In genomic region chr7:112503361-112504023, GRCh38 we compare ENCODE assay signal across 20 cellular contexts. TPM values are rescaled to one million over a fixed set of nuclear protein-coding genes. Genes with fewer than 3 reads are reported as not detected.
DNase-seq lines count a peak whose midpoint lies in the region; ATAC-seq, FAIRE-seq and TF ChIP-seq lines count a peak whose summit lies in the region.
"Had no signal": no experiment of that assay in that cellular context is flagged by ENCODE, and none has a peak within 500 bp of the region (broad histone marks: within the 10 kb centered on the region; RNA-seq: fewer than 3 reads in every experiment).

No MANE protein-coding gene starts in this region.

- FAIRE-seq in GM12878 (lab: Jason Lieb, UNC) = no peak
- FAIRE-seq: H1 had no signal

- peak overlapping the region; percentile 49 for H3K4me2 ChIP-seq in OCI-LY3 (ENCODE audit: low read length)
- no peak overlapping the region for H3K4me2 ChIP-seq in GM12878 (ENCODE audit: control insufficient read depth, insufficient read depth)

- POLR2A ChIA-PET in GM12878 (lab: Charles Lee) = no interaction called here

- H3K27me3 ChIP-seq in OCI-LY3 (ENCODE audit: low read depth, low read length) (no peaks in the 10 kb centered on the region), GM12878 (replicated peaks in 1 of 2; ENCODE audit: control insufficient read depth in 2 of 2, insufficient read depth in 2 of 2, low read length in 1 of 2) (no peaks in the 10 kb centered on the region), suprapubic skin (no peaks in the 10 kb centered on the region)

- H3K36me3 ChIP-seq in OCI-LY3 (replicated peaks; ENCODE audit: low read depth, low read length) (no peaks in the 10 kb centered on the region), GM12878 (ENCODE audit: control insufficient read depth in 2 of 2, insufficient read depth in 2 of 2, low read length in 1 of 2) (no peaks in the 10 kb centered on the region), suprapubic skin (no peaks in the 10 kb centered on the region)

- H3K79me2 ChIP-seq in OCI-LY3 (ENCODE audit: low read length) (no peaks in the 10 kb centered on the region), GM12878 (ENCODE audit: control insufficient read depth, insufficient read depth, low read length) (no peaks in the 10 kb centered on the region)

- ATAC-seq in GM18502 (IDR thresholded peaks at IDR 0.05; ENCODE audit: poor library complexity, unreplicated experiment) (peak; percentile 49), GM12878 (peak; percentile 48), HG03378 (IDR thresholded peaks at IDR 0.05; ENCODE audit: unreplicated experiment) (no peak)
- ATAC-seq: PC-3 had no signal

- CTCF ChIA-PET in GM12878 (lab: Yijun Ruan, JAX) = no interaction called here

- H3K9ac ChIP-seq in OCI-LY3 (ENCODE audit: low read length) = no peak overlapping the region
- H3K9ac ChIP-seq in GM12878 (ENCODE audit: control insufficient read depth, insufficient read depth, low read length) = no peak overlapping the region

- no peak for TF ChIP-seq RAD21 in GM12878 (IDR thresholded peaks at IDR 0.05; ENCODE audit: insufficient read depth, low read depth, low read length)

- H3K4me3 ChIP-seq in OCI-LY3 (ENCODE audit: low read length) = no peak overlapping the region
- H3K4me3 ChIP-seq in GM12878 = no peak overlapping the region
- H3K4me3 ChIP-seq in suprapubic skin = no peak overlapping the region
- H3K4me3 ChIP-seq: SK-N-MC had no signal

- H3K27ac ChIP-seq in OCI-LY3 (ENCODE audit: low read length) = no peak overlapping the region
- no peak overlapping the region for H3K27ac ChIP-seq in GM12878 (ENCODE audit: control insufficient read depth, insufficient read depth)
- H3K27ac ChIP-seq in suprapubic skin = no peak overlapping the region
- H3K27ac ChIP-seq: SK-N-MC had no signal

- H4K20me1 ChIP-seq in OCI-LY3 (ENCODE audit: insufficient read depth, low read length) (no peaks in the 10 kb centered on the region), GM12878 (ENCODE audit: control insufficient read depth, insufficient read depth) (no peaks in the 10 kb centered on the region)

- H3K4me1 ChIP-seq in OCI-LY3 (ENCODE audit: low read length) (peaks cover 15% of the 10 kb centered on the region), GM12878 (ENCODE audit: control insufficient read depth, insufficient read depth, low read length) (no peaks in the 10 kb centered on the region), suprapubic skin (peaks cover 10% of the 10 kb centered on the region)

- BruUV-seq in GM12878 (replicated peaks; lab: Mats Ljungman, UMichigan) = no TSS peak

- SMC1A ChIA-PET in GM12878 (lab: Charles Lee; ENCODE audit: uncharacterized antibody, unreplicated experiment) = no interaction called here

- 21% methylated on average over 4 of the region's 4 CpGs for WGBS in GM12878 (ENCODE audit: insufficient coverage, insufficient replicate concordance, low lambda C conversion rate, missing lambda C conversion rate)
- 81% methylated on average over 4 of the region's 4 CpGs for WGBS in suprapubic skin

- RAD21 ChIA-PET in GM12878 (lab: Charles Lee; ENCODE audit: unreplicated experiment) = no interaction called here

- TF ChIP-seq POLR2A in GM12878 (IDR thresholded peaks at IDR 0.05; ENCODE audit: low read depth, low read length) (no peak), suprapubic skin (IDR thresholded peaks at IDR 0.05) (no peak)

- TF ChIP-seq CTCF in OCI-LY3 (IDR thresholded peaks at IDR 0.05; ENCODE audit: low read depth, low read length) (no peak), GM12878 (IDR thresholded peaks at IDR 0.05 in 2 of 3, conservative IDR thresholded peaks at IDR 0.05 in 1 of 3; ENCODE audit: control insufficient read depth in 2 of 3, extremely low read depth in 1 of 3, insufficient read depth in 1 of 3, low read depth in 3 of 3, low read length in 3 of 3) (no peak), suprapubic skin (IDR thresholded peaks at IDR 0.05) (no peak)

- TF ChIP-seq EP300 in GM12878 (IDR thresholded peaks at IDR 0.05; ENCODE audit: borderline replicate concordance in 1 of 2, control insufficient read depth in 1 of 2, low read depth in 2 of 2, low read length in 2 of 2) (no peak), suprapubic skin (IDR thresholded peaks at IDR 0.05) (no peak)

- intact Hi-C loops in GM12878 (cut with micrococcal nuclease; ENCODE audit: unreplicated experiment) = no loop called here

- peak; percentile 47 for DNase-seq in CD1c-positive myeloid dendritic cell (ENCODE audit: extremely low spot score)
- no peak for DNase-seq in GM12878 (ENCODE audit: low read depth, low spot score)
- no peak for DNase-seq in mesenteric fat pad (ENCODE audit: low spot score)
- DNase-seq in NCI-H146 (lab: John Stamatoyannopoulos, UW) = no peak
- no peak for DNase-seq in suprapubic skin (ENCODE audit: low spot score in 2 of 2)
- DNase-seq: Calu3; CD4-positive, CD25-positive, alpha-beta regulatory T cell; DMS53; KBM-7; NCI-H1092 treated with DMSO at 0.1 percent for 48 hours; NCI-H1694; NCI-H2107; NCI-H2227 treated with DMSO at 0.1 percent for 48 hours; NCI-H524; PC-3 had no signal

- in situ Hi-C loops in GM12878 (cut with MboI) = no loop called here

- H3K9me3 ChIP-seq in OCI-LY3 (ENCODE audit: insufficient read depth, low read length) (no peaks in the 10 kb centered on the region), GM12878 (replicated peaks; ENCODE audit: control insufficient read depth, insufficient read depth, low read length) (no peaks in the 10 kb centered on the region; the same call in 2 of the 3 replicates), suprapubic skin (no peaks in the 10 kb centered on the region)

- H2AFZ ChIP-seq in OCI-LY3 (ENCODE audit: low read depth, low read length) (no peak overlapping the region), GM12878 (ENCODE audit: control insufficient read depth, low read depth, low read length) (no peak overlapping the region)

TF ChIP-seq in GM12878, 131 proteins besides CTCF, POLR2A, EP300 and RAD21 (continues in another document):
- no peak for TF ChIP-seq SRF (IDR thresholded peaks at IDR 0.05; ENCODE audit: low read depth in 2 of 2, low read length in 2 of 2)
- no peak for TF ChIP-seq RCOR1 (conservative IDR thresholded peaks at IDR 0.05; ENCODE audit: low read depth, low read length)
- TF ChIP-seq PKNOX1 (IDR thresholded peaks at IDR 0.05) = no peak
- no peak for TF ChIP-seq YBX1 (IDR thresholded peaks at IDR 0.05)
- no peak for TF ChIP-seq MEF2B (IDR thresholded peaks at IDR 0.05; ENCODE audit: partially characterized antibody, poor library complexity, severe bottlenecking)
- TF ChIP-seq MYB (IDR thresholded peaks at IDR 0.05; ENCODE audit: borderline replicate concordance, low read depth, low read length) = no peak
- no peak for TF ChIP-seq CBX5 (IDR thresholded peaks at IDR 0.05; ENCODE audit: low read depth)
- TF ChIP-seq CEBPB (IDR thresholded peaks at IDR 0.05; ENCODE audit: borderline replicate concordance in 1 of 2, low read depth in 2 of 2, low read length in 2 of 2) = no peak
- TF ChIP-seq CBFB (IDR thresholded peaks at IDR 0.05; ENCODE audit: low read depth) = no peak

RNA-seq across cellular contexts. Expression of gene LSMEM1, which starts 22.7 kb away (rescaled TPM):
- total RNA-seq in GM12878 (2013; cell fraction: nucleolus; rRNA removed) = 0.44 and 0.86 TPM in 2 replicates
- 0.11 and 0.17 TPM in 2 replicates for total RNA-seq in GM12878 (2014; rRNA removed)
- 0.27 and 0.32 TPM in 2 replicates for total RNA-seq in GM12878 (2014; rRNA removed; fragmentation: Illumina TruSeq; extraction: Trizol)
- total RNA-seq in GM12878 (2021) = 0.18 and 0.21 TPM in 2 replicates
- polyA plus RNA-seq in GM12878 (2011; ENCODE audit: low read depth) = 0.31 TPM
- 0.67 and 1.1 TPM in 2 replicates for polyA plus RNA-seq in GM12878 (2011; rRNA removed)
- 0.08 and 0.28 TPM in 2 replicates for polyA plus RNA-seq in GM12878 (2011; cell fraction: cytosol; rRNA removed)
- polyA plus RNA-seq in GM12878 (2011; cell fraction: nucleus; rRNA removed) = 1.1 and 1.2 TPM in 2 replicates
- 0.42 and 0.55 TPM in 2 replicates for polyA plus RNA-seq in GM12878 (2012)
- 0.26 TPM in 1 of 2 replicates, not detected in the other for polyA plus RNA-seq in GM12878 (2014; fragmentation: Illumina TruSeq; extraction: Trizol)
- under 1 TPM; 0.11 to 0.23 TPM for polyA plus RNA-seq in GM12878 (2014; fragmentation: Nextera tagmentation; extraction: Ambion mirVana)
- 0.47 and 0.63 TPM in 2 replicates for polyA plus RNA-seq in GM12878 (2014; rRNA removed)
- polyA plus RNA-seq in GM12878 (2016; fragmentation: Nextera tagmentation; extraction: Ambion mirVana) = under 1 TPM; 0.33 to 0.66 TPM
- not detected in 2 replicates for polyA minus RNA-seq in GM12878 (2011; rRNA and poly(A)+ RNA removed)
- polyA minus RNA-seq in GM12878 (2011; cell fraction: cytosol; rRNA and poly(A)+ RNA removed) = not detected in 2 replicates
- polyA minus RNA-seq in GM12878 (2011; cell fraction: nucleus; rRNA and poly(A)+ RNA removed) = 0.48 and 0.96 TPM in 2 replicates
- 2.4 TPM for total RNA-seq in mesenteric fat pad
- total RNA-seq in suprapubic skin = 10 to 100 TPM in 1 of 4 donors, under 1 TPM in 1, not detected in 2; 0.57 to 10.6 TPM

RNA-seq across cellular contexts. Expression of gene IFRD1, which starts 53.2 kb away (rescaled TPM):
- total RNA-seq in GM12878 (2013; cell fraction: nucleolus; rRNA removed) = 67.1 and 76.4 TPM in 2 replicates
- total RNA-seq in GM12878 (2014; rRNA removed) = 21.7 and 26.2 TPM in 2 replicates
- 19.7 and 21.9 TPM in 2 replicates for total RNA-seq in GM12878 (2014; rRNA removed; fragmentation: Illumina TruSeq; extraction: Trizol)
- 20.0 and 20.1 TPM in 2 replicates for total RNA-seq in GM12878 (2021)
- 8.8 TPM for polyA plus RNA-seq in GM12878 (2011; ENCODE audit: low read depth)
- 31.1 and 47.8 TPM in 2 replicates for polyA plus RNA-seq in GM12878 (2011; rRNA removed)
- polyA plus RNA-seq in GM12878 (2011; cell fraction: cytosol; rRNA removed) = 9.4 and 10.3 TPM in 2 replicates
- 35.5 and 39.5 TPM in 2 replicates for polyA plus RNA-seq in GM12878 (2011; cell fraction: nucleus; rRNA removed)
- polyA plus RNA-seq in GM12878 (2012) = 19.1 and 25.5 TPM in 2 replicates
- polyA plus RNA-seq in GM12878 (2014; fragmentation: Illumina TruSeq; extraction: Trizol) = 16.8 and 17.5 TPM in 2 replicates
- 10 to 100 TPM in 1 of 2 experiments, 1 to 10 TPM in 1; 9.6 to 12.0 TPM for polyA plus RNA-seq in GM12878 (2014; fragmentation: Nextera tagmentation; extraction: Ambion mirVana)
- 18.6 and 18.7 TPM in 2 replicates for polyA plus RNA-seq in GM12878 (2014; rRNA removed)
- polyA plus RNA-seq in GM12878 (2016; fragmentation: Nextera tagmentation; extraction: Ambion mirVana) = 10 to 100 TPM; 25.2 to 25.4 TPM
- 18.9 and 25.7 TPM in 2 replicates for polyA minus RNA-seq in GM12878 (2011; rRNA and poly(A)+ RNA removed)
- polyA minus RNA-seq in GM12878 (2011; cell fraction: cytosol; rRNA and poly(A)+ RNA removed) = 6.7 and 13.1 TPM in 2 replicates
- 40.0 and 55.1 TPM in 2 replicates for polyA minus RNA-seq in GM12878 (2011; cell fraction: nucleus; rRNA and poly(A)+ RNA removed)
- total RNA-seq in mesenteric fat pad = 82.6 TPM
- 10 to 100 TPM; 30.7 to 81.4 (median 44.6) TPM for total RNA-seq in suprapubic skin
